9 cellular contexts compared by ENCODE assay signal in genomic region chr11:107197932-107198331, GRCh38.
"Had no signal": no experiment of that assay in that cellular context is flagged by ENCODE, and none has a peak within 500 bp of the region (broad histone marks: within the 10 kb centered on the region; RNA-seq: fewer than 3 reads in every experiment).

No MANE protein-coding gene starts in this region.

- H3K27ac ChIP-seq: KMS-11 had no signal

- H3K4me2 ChIP-seq: GM23338, KMS-11 had no signal

- DNase-seq: H9, HCEC 1CT, Karpas-422, KBM-7 had no signal

- ATAC-seq: GM23338 had no signal

- H3K4me3 ChIP-seq: GM23338 had no signal

- H2AFZ ChIP-seq: GM23338 had no signal

- H3K9ac ChIP-seq: KMS-11 had no signal

- FAIRE-seq: H1, H54, HTR-8/SVneo had no signal
